11 cellular contexts compared by ENCODE assay signal in genomic region chr3:145767909-145768308, GRCh38.
A peak's percentile ranks its signal among the peaks of the same experiment; 100 is the strongest.
DNase-seq lines count a peak whose midpoint lies in the region; ATAC-seq and TF ChIP-seq lines count a peak whose summit lies in the region.
"Had no signal": no experiment of that assay in that cellular context is flagged by ENCODE, and none has a peak within 500 bp of the region (broad histone marks: within the 10 kb centered on the region; RNA-seq: fewer than 3 reads in every experiment).

No MANE protein-coding gene starts in this region.

- CTCF ChIA-PET in BJ (lab: Yijun Ruan, JAX) (interaction anchor here (1.0 to 1.8 kb wide), 3 partner anchors 9 to 1873 kb away, joined by 3 to 5 read pairs (median 3); no protein-coding TSS in a partner anchor), WTC11 (lab: Charles Lee) (interaction anchor here (0.7 to 1.2 kb wide), 7 partner anchors 9 to 733 kb away, joined by 3 to 6 read pairs (median 3); no protein-coding TSS in a partner anchor)
- CTCF ChIA-PET in activated CD4-positive, alpha-beta T cell treated with anti-CD3 and anti-CD28 coated beads for 36 hours (lab: Charles Lee), result no interaction called here

- no peaks in the 10 kb centered on the region for H3K4me1 ChIP-seq in KMS-11 (ENCODE audit: low read depth, poor library complexity, severe bottlenecking)

- ATAC-seq in WTC11 (no peak), HG03442 (IDR thresholded peaks at IDR 0.05; ENCODE audit: unreplicated experiment) (no peak)
- no peak for ATAC-seq in activated CD4-positive, alpha-beta T cell treated with anti-CD3 and anti-CD28 coated beads for 36 hours
- ATAC-seq: naive thymus-derived CD8-positive, alpha-beta T cell had no signal

- no peaks in the 10 kb centered on the region for H3K79me2 ChIP-seq in KMS-11 (ENCODE audit: insufficient read depth, low read depth)

- H3K36me3 Mint-ChIP-seq in WTC11 (peaks cover 18% of the 10 kb centered on the region), mesothelial cell of epicardium (peaks cover 6% of the 10 kb centered on the region)
- no peaks in the 10 kb centered on the region for H3K36me3 Mint-ChIP-seq in activated CD4-positive, alpha-beta T cell treated with anti-CD3 and anti-CD28 coated beads for 36 hours (ENCODE audit: low read depth)
- H3K36me3 Mint-ChIP-seq: naive thymus-derived CD8-positive, alpha-beta T cell had no signal

- H3K4me3 ChIP-seq in BJ (ENCODE audit: low read depth, low read length), result no peak overlapping the region
- H3K4me3 ChIP-seq in KMS-11 (IDR thresholded peaks at IDR 0.05; ENCODE audit: insufficient read depth, low read depth, low read length), result no peak overlapping the region
- H3K4me3 ChIP-seq in lower leg skin (ENCODE audit: low read depth, poor library complexity, severe bottlenecking), result no peak overlapping the region
- H3K4me3 ChIP-seq: coronary artery had no signal

- H3K9me3 Mint-ChIP-seq in WTC11 (peaks cover 25% of the 10 kb centered on the region), mesothelial cell of epicardium (peaks cover 18% of the 10 kb centered on the region)
- H3K9me3 Mint-ChIP-seq in activated CD4-positive, alpha-beta T cell treated with anti-CD3 and anti-CD28 coated beads for 36 hours (ENCODE audit: low read depth), result no peaks in the 10 kb centered on the region
- H3K9me3 Mint-ChIP-seq: activated T-helper 2 cell treated with anti-CD3 and anti-CD28 coated beads, Interferon-gamma antibody, Interleukin-2, Interleukin-4, amounts not matched to agents 10 μg/mL and 5 μg/mL and 100 μg/mL, durations not matched to agents 14 hours and 24 hours and 36 hours had no signal

- H3K4me1 Mint-ChIP-seq in WTC11, result no peaks in the 10 kb centered on the region
- H3K4me1 Mint-ChIP-seq in mesothelial cell of epicardium, result peaks cover 24% of the 10 kb centered on the region
- H3K4me1 Mint-ChIP-seq in activated CD4-positive, alpha-beta T cell treated with anti-CD3 and anti-CD28 coated beads for 36 hours, result no peaks in the 10 kb centered on the region
- H3K4me1 Mint-ChIP-seq: naive thymus-derived CD8-positive, alpha-beta T cell had no signal

- H2AFZ ChIP-seq in KMS-11 (ENCODE audit: low read depth), result no peak overlapping the region

- H3K27me3 Mint-ChIP-seq in WTC11 (ENCODE audit: low read depth), result no peaks in the 10 kb centered on the region
- no peaks in the 10 kb centered on the region for H3K27me3 Mint-ChIP-seq in mesothelial cell of epicardium (ENCODE audit: low read depth)
- no peaks in the 10 kb centered on the region for H3K27me3 Mint-ChIP-seq in activated CD4-positive, alpha-beta T cell treated with anti-CD3 and anti-CD28 coated beads for 36 hours
- H3K27me3 Mint-ChIP-seq: naive thymus-derived CD8-positive, alpha-beta T cell had no signal

- WGBS in lower leg skin, 2 donors, result 33 to 85% methylated on average over 1 of the region's 1 CpG

- no peaks in the 10 kb centered on the region for H3K27me3 ChIP-seq in BJ (ENCODE audit: control insufficient read depth, insufficient read depth, low read length)
- no peaks in the 10 kb centered on the region for H3K27me3 ChIP-seq in KMS-11 (ENCODE audit: insufficient read depth, low read depth)

- POLR2A ChIA-PET in BJ (lab: Charles Lee), result no interaction called here
- POLR2A ChIA-PET in WTC11 (lab: Charles Lee), result interaction anchor here (0.5 to 0.6 kb wide), 2 partner anchors 445 to 1220 kb away, joined by 3 to 4 read pairs; no protein-coding TSS in a partner anchor
- POLR2A ChIA-PET in activated CD4-positive, alpha-beta T cell treated with anti-CD3 and anti-CD28 coated beads for 36 hours (lab: Charles Lee), result no interaction called here

- DNase-seq in BJ (ENCODE audit: low read depth) (no peak), WTC11 (ENCODE audit: low spot score) (no peak), mesothelial cell of epicardium (ENCODE audit: low spot score in 2 of 2, unreplicated experiment in 2 of 2) (no peak), lower leg skin (ENCODE audit: low spot score in 2 of 2) (no peak), inferior parietal cortex (ENCODE audit: extremely low spot score) (no peak)
- no peak for DNase-seq in activated CD4-positive, alpha-beta T cell treated with anti-CD3 and anti-CD28 coated beads for 36 hours
- DNase-seq: naive thymus-derived CD8-positive, alpha-beta T cell had no signal

- H3K36me3 ChIP-seq in BJ (ENCODE audit: control insufficient read depth, insufficient read depth, low read length) (no peaks in the 10 kb centered on the region), KMS-11 (ENCODE audit: insufficient read depth) (no peaks in the 10 kb centered on the region)

- TF ChIP-seq POLR2A in lower leg skin (IDR thresholded peaks at IDR 0.05), result no peak

- H3K27ac ChIP-seq in KMS-11, result no peak overlapping the region
- H3K27ac ChIP-seq: coronary artery had no signal

- 0 out of 2 replicates have a peak, but pooled peaks have one; percentile 18 for TF ChIP-seq CTCF in BJ (IDR thresholded peaks at IDR 0.05; ENCODE audit: insufficient read depth, low read depth, low read length)
- TF ChIP-seq CTCF in KMS-11 (conservative IDR thresholded peaks at IDR 0.05; ENCODE audit: low read depth, low read length), result peak; percentile 61
- TF ChIP-seq CTCF in WTC11 (IDR thresholded peaks at IDR 0.05), result 0 out of 2 replicates have a peak, but pooled peaks have one; percentile 21
- TF ChIP-seq CTCF in mesothelial cell of epicardium (IDR thresholded peaks at IDR 0.05; ENCODE audit: unreplicated experiment), result peak; percentile 68
- no peak for TF ChIP-seq CTCF in lower leg skin (IDR thresholded peaks at IDR 0.05)

- no peak overlapping the region for H3K9ac ChIP-seq in KMS-11

- no peaks in the 10 kb centered on the region for H4K20me1 ChIP-seq in KMS-11 (ENCODE audit: insufficient read depth)

- intact Hi-C loops in lower leg skin (cut with DNase I; ENCODE audit: low total_unique reads), result no loop called here
- intact Hi-C loops in activated CD4-positive, alpha-beta T cell treated with anti-CD3 and anti-CD28 coated beads for 36 hours (cut with DNase I, micrococcal nuclease), result no loop called here

- H3K4me2 ChIP-seq in KMS-11, result no peak overlapping the region

- no peak overlapping the region for H3K4me3 Mint-ChIP-seq in WTC11
- H3K4me3 Mint-ChIP-seq in mesothelial cell of epicardium, result no peak overlapping the region
- H3K4me3 Mint-ChIP-seq in activated CD4-positive, alpha-beta T cell treated with anti-CD3 and anti-CD28 coated beads for 36 hours, result no peak overlapping the region
- H3K4me3 Mint-ChIP-seq: naive thymus-derived CD8-positive, alpha-beta T cell had no signal

- H3K27ac Mint-ChIP-seq in WTC11 (no peak overlapping the region), mesothelial cell of epicardium (peak overlapping the region; percentile 53)
- H3K27ac Mint-ChIP-seq in activated CD4-positive, alpha-beta T cell treated with anti-CD3 and anti-CD28 coated beads for 36 hours, result no peak overlapping the region
- H3K27ac Mint-ChIP-seq: activated T-helper 2 cell treated with anti-CD3 and anti-CD28 coated beads, Interferon-gamma antibody, Interleukin-2, Interleukin-4, amounts not matched to agents 10 μg/mL and 5 μg/mL and 100 μg/mL, durations not matched to agents 14 hours and 24 hours and 36 hours; naive thymus-derived CD8-positive, alpha-beta T cell had no signal

TF ChIP-seq in WTC11, 78 proteins besides CTCF, POLR2A, EP300 and RAD21:
- TF ChIP-seq E2F5 (CRISPR knock-in tag; IDR thresholded peaks at IDR 0.05) (no peak), ERG (CRISPR knock-in tag; IDR thresholded peaks at IDR 0.05) (no peak), ATF3 (CRISPR knock-in tag; conservative IDR thresholded peaks at IDR 0.05) (no peak), CREB1 (CRISPR knock-in tag; IDR thresholded peaks at IDR 0.05) (no peak), RORB (CRISPR knock-in tag; IDR thresholded peaks at IDR 0.05) (no peak), ESRRA (CRISPR knock-in tag; IDR thresholded peaks at IDR 0.05; ENCODE audit: borderline replicate concordance) (no peak), ZNF396 (CRISPR knock-in tag; IDR thresholded peaks at IDR 0.05; ENCODE audit: borderline replicate concordance) (no peak), USF1 (CRISPR knock-in tag; IDR thresholded peaks at IDR 0.05) (no peak), ZNF423 (CRISPR knock-in tag; IDR thresholded peaks at IDR 0.05) (no peak)

Comparison
In these comparisons a context has a peak if more than half of its experiments do, and no peak if none do; other contexts are left out.
1. CTCF ChIP-seq: peak in BJ (single experiment), KMS-11 (single experiment), WTC11 (single experiment) and mesothelial cell of epicardium (single experiment); none in lower leg skin (0 of 3).